ENCODE assay signal across 8 cellular contexts in genomic region chr21:17679002-17679600, GRCh38.
DNase-seq lines count a peak whose midpoint lies in the region; ATAC-seq, FAIRE-seq and TF ChIP-seq lines count a peak whose summit lies in the region.

No MANE protein-coding gene starts in this region.

- no peak overlapping the region for H3K9ac ChIP-seq in K562 (ENCODE audit: insufficient read depth in 1 of 2, low read depth in 2 of 2, low read length in 2 of 2)

- H3K36me3 Mint-ChIP-seq in stimulated activated naive B cell treated with anti-CD40 and anti-IgM and Interleukin-4, amounts not matched to agents 10 μg/mL and 1 μg/mL and 100 μg/mL, for 72 hours: no peaks in the 10 kb centered on the region

- H3K36me3 ChIP-seq in K562 (ENCODE audit: control insufficient read depth, insufficient read depth, low read length): no peaks in the 10 kb centered on the region

- DNase-seq in DMS53 (lab: John Stamatoyannopoulos, UW): peak; percentile 69
- peak; percentile 17 to 54 for DNase-seq in NCI-H526 (lab: John Stamatoyannopoulos, UW)
- peak; percentile 54 to 68 (median 64) for DNase-seq in K562 (ENCODE audit: extremely low read depth in 1 of 4, low spot score in 3 of 4)
- DNase-seq in iPS-NIHi11 (ENCODE audit: low spot score): peak; percentile 61
- no peak for DNase-seq in stimulated activated naive B cell treated with anti-CD40 and anti-IgM and Interleukin-4, amounts not matched to agents 10 μg/mL and 1 μg/mL and 100 μg/mL, for 72 hours
- DNase-seq in COLO668 (lab: John Stamatoyannopoulos, UW; ENCODE audit: unreplicated experiment): no peak

- H3K4me3 ChIP-seq in K562: no peak overlapping the region

- intact Hi-C loops in K562 (cut with micrococcal nuclease): loop anchor here (1.0 to 10.0 kb wide), 3 partner anchors 224 to 294 kb away; no protein-coding TSS in a partner anchor

- no peak overlapping the region for H3K27ac ChIP-seq in K562 (ENCODE audit: extremely low read depth, low read depth, low read length)

- no peaks in the 10 kb centered on the region for H3K27me3 ChIP-seq in K562 (ENCODE audit: control insufficient read depth in 2 of 2, insufficient read depth in 2 of 2, low read length in 2 of 2)

- TF ChIP-seq RAD21 in K562 (CRISPR knock-in tag; conservative IDR thresholded peaks at IDR 0.05 in 1 of 2, IDR thresholded peaks at IDR 0.05 in 1 of 2): peak; percentile 91 to 97

- H3K9me1 ChIP-seq in K562 (ENCODE audit: control insufficient read depth, insufficient read depth, low read length): no peaks in the 10 kb centered on the region

- BruUV-seq in K562 (replicated peaks; lab: Mats Ljungman, UMichigan): no TSS peak

- no peaks in the 10 kb centered on the region for H3K9me3 ChIP-seq in K562 (replicated peaks; ENCODE audit: control insufficient read depth, insufficient read depth, low read depth, low read length)

- CTCF ChIA-PET in K562 (lab: Yijun Ruan, JAX; ENCODE audit: low intra/inter-chr PET ratio): interaction anchor here (0.9 to 2.3 kb wide), 3 partner anchors 224 to 246 kb away, joined by 3 to 17 read pairs (median 3); no protein-coding TSS in a partner anchor

- ATAC-seq in GM19351 (IDR thresholded peaks at IDR 0.05; ENCODE audit: unreplicated experiment): peak; percentile 95
- peak; percentile 89 for ATAC-seq in HG03460 (IDR thresholded peaks at IDR 0.05; ENCODE audit: unreplicated experiment)
- ATAC-seq in K562: peak; percentile 93
- peak; percentile 89 to 90 for ATAC-seq in stimulated activated naive B cell treated with anti-CD40 and anti-IgM and Interleukin-4, amounts not matched to agents 10 μg/mL and 1 μg/mL and 100 μg/mL, for 72 hours (replicated peaks)

- FAIRE-seq in K562 (lab: Jason Lieb, UNC): peak; percentile 80

- TF ChIP-seq POLR2A in K562 (conservative IDR thresholded peaks at IDR 0.05): no peak

- H4K20me1 ChIP-seq in K562 (replicated peaks; ENCODE audit: control insufficient read depth, insufficient read depth, low read length): no peaks in the 10 kb centered on the region

- no peaks in the 10 kb centered on the region for H3K9me3 Mint-ChIP-seq in stimulated activated naive B cell treated with anti-CD40 and anti-IgM and Interleukin-4, amounts not matched to agents 10 μg/mL and 1 μg/mL and 100 μg/mL, for 72 hours

- H3K27me3 Mint-ChIP-seq in stimulated activated naive B cell treated with anti-CD40 and anti-IgM and Interleukin-4, amounts not matched to agents 10 μg/mL and 1 μg/mL and 100 μg/mL, for 72 hours: no peaks in the 10 kb centered on the region

- TF ChIP-seq EP300 in K562 (IDR thresholded peaks at IDR 0.05; ENCODE audit: low read length): no peak

- no peak overlapping the region for H2AFZ ChIP-seq in K562 (ENCODE audit: low read depth, low read length)

- no peak overlapping the region for H3K4me3 Mint-ChIP-seq in stimulated activated naive B cell treated with anti-CD40 and anti-IgM and Interleukin-4, amounts not matched to agents 10 μg/mL and 1 μg/mL and 100 μg/mL, for 72 hours

- TF ChIP-seq CTCF in K562 (IDR thresholded peaks at IDR 0.05 in 2 of 3, conservative IDR thresholded peaks at IDR 0.05 in 1 of 3; ENCODE audit: insufficient read depth in 2 of 3, low read depth in 1 of 3, low read length in 3 of 3): peak; percentile 62 to 85 (median 65); a peak in 5 of 6 replicates

- H3K4me1 ChIP-seq in K562 (replicated peaks in 1 of 2; ENCODE audit: control insufficient read depth in 2 of 2, insufficient read depth in 2 of 2, low read length in 2 of 2): no peaks in the 10 kb centered on the region

- H3K27ac Mint-ChIP-seq in stimulated activated naive B cell treated with anti-CD40 and anti-IgM and Interleukin-4, amounts not matched to agents 10 μg/mL and 1 μg/mL and 100 μg/mL, for 72 hours: no peak overlapping the region

- 0% methylated on average over 1 of the region's 1 CpG for WGBS in K562 (ENCODE audit: insufficient coverage, low coverage, missing lambda C conversion rate)

- H3K79me2 ChIP-seq in K562 (ENCODE audit: control insufficient read depth, insufficient read depth, low read length): no peaks in the 10 kb centered on the region

- in situ Hi-C loops in K562 (cut with MboI): no loop called here

- POLR2A ChIA-PET in K562 (lab: Yijun Ruan, JAX): no interaction called here

- H3K4me2 ChIP-seq in K562 (ENCODE audit: insufficient read depth, low read length): no peak overlapping the region

- H3K4me1 Mint-ChIP-seq in stimulated activated naive B cell treated with anti-CD40 and anti-IgM and Interleukin-4, amounts not matched to agents 10 μg/mL and 1 μg/mL and 100 μg/mL, for 72 hours: no peaks in the 10 kb centered on the region

TF ChIP-seq in K562, 482 proteins besides CTCF, POLR2A, EP300 and RAD21 (continues in another document):
- TF ChIP-seq RBM34 (IDR thresholded peaks at IDR 0.05; ENCODE audit: borderline replicate concordance, insufficient read depth, low read length): no peak
- TF ChIP-seq TSC22D4 (tag; IDR thresholded peaks at IDR 0.05): no peak
- TF ChIP-seq GATAD2A (IDR thresholded peaks at IDR 0.05): no peak
- no peak for TF ChIP-seq CBFA2T3 (IDR thresholded peaks at IDR 0.05)
- no peak for TF ChIP-seq CBX2 (IDR thresholded peaks at IDR 0.05; ENCODE audit: insufficient read depth, low read length, poor library complexity, severe bottlenecking)
- peak; percentile 40 for TF ChIP-seq MEIS2 (IDR thresholded peaks at IDR 0.05; ENCODE audit: partially characterized antibody)
- no peak for TF ChIP-seq CC2D1A (IDR thresholded peaks at IDR 0.05)
- TF ChIP-seq EGR1 (conservative IDR thresholded peaks at IDR 0.05): no peak
- TF ChIP-seq, protein P1, sequence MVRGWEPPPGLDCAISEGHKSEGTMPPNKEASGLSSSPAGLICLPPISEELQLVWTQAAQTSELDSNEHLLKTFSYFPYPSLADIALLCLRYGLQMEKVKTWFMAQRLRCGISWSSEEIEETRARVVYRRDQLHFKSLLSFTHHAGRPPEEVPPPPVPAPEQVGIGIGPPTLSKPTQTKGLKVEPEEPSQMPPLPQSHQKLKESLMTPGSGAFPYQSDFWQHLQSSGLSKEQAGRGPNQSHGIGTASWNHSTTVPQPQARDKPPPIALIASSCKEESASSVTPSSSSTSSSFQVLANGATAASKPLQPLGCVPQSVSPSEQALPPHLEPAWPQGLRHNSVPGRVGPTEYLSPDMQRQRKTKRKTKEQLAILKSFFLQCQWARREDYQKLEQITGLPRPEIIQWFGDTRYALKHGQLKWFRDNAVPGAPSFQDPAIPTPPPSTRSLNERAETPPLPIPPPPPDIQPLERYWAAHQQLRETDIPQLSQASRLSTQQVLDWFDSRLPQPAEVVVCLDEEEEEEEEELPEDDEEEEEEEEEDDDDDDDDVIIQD (CRISPR knock-in tag; IDR thresholded peaks at IDR 0.05): no peak
- no peak for TF ChIP-seq E2F4 (CRISPR knock-in tag; IDR thresholded peaks at IDR 0.05; ENCODE audit: low read depth)
- TF ChIP-seq GABPA (tag; conservative IDR thresholded peaks at IDR 0.05; ENCODE audit: low read depth): no peak
- TF ChIP-seq, protein P2, sequence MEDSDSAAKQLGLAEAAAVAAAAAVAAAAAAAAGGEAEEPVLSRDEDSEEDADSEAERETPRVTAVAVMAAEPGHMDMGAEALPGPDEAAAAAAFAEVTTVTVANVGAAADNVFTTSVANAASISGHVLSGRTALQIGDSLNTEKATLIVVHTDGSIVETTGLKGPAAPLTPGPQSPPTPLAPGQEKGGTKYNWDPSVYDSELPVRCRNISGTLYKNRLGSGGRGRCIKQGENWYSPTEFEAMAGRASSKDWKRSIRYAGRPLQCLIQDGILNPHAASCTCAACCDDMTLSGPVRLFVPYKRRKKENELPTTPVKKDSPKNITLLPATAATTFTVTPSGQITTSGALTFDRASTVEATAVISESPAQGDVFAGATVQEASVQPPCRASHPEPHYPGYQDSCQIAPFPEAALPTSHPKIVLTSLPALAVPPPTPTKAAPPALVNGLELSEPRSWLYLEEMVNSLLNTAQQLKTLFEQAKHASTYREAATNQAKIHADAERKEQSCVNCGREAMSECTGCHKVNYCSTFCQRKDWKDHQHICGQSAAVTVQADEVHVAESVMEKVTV (CRISPR knock-in tag; IDR thresholded peaks at IDR 0.05): peak; percentile 84
- TF ChIP-seq RBBP5 (IDR thresholded peaks at IDR 0.05; ENCODE audit: borderline replicate concordance, insufficient read depth, low read length, poor library complexity, severe bottlenecking): no peak
- no peak for TF ChIP-seq ZNF586 (CRISPR knock-in tag; conservative IDR thresholded peaks at IDR 0.05)
- no peak for TF ChIP-seq HNRNPK (IDR thresholded peaks at IDR 0.05; ENCODE audit: low read depth, low read length, poor library complexity, severe bottlenecking)
- TF ChIP-seq CBX5 (IDR thresholded peaks at IDR 0.05; ENCODE audit: borderline replicate concordance, low read depth): no peak
- TF ChIP-seq MBD1 (CRISPR knock-in tag; IDR thresholded peaks at IDR 0.05): no peak
- TF ChIP-seq MCM5 (IDR thresholded peaks at IDR 0.05; ENCODE audit: low read depth): no peak
- 0 out of 2 replicates have a peak, but pooled peaks have one; percentile 15 for TF ChIP-seq ARID2 (IDR thresholded peaks at IDR 0.05)
- no peak; the same call in 1 of the 2 replicates for TF ChIP-seq JUND (IDR thresholded peaks at IDR 0.05; ENCODE audit: borderline replicate concordance, low read depth, low read length)
- 0 out of 3 replicates have a peak, but pooled peaks have one; percentile 19 for TF ChIP-seq JUND (tag; IDR thresholded peaks at IDR 0.05; ENCODE audit: borderline replicate concordance, low read depth, low read length)

Comparison
In these comparisons a context has a peak if more than half of its experiments do, and no peak if none do; other contexts are left out.
1. DNase-seq: peak in DMS53 (single experiment), NCI-H526 (2 of 2), K562 (4 of 4) and iPS-NIHi11 (single experiment); none in stimulated activated naive B cell treated with anti-CD40 and anti-IgM and Interleukin-4, amounts not matched to agents 10 μg/mL and 1 μg/mL and 100 μg/mL, for 72 hours (single experiment) and COLO668 (single experiment).
2. Peak in every context shown above with its lines, with median percentiles within 50 percentile points of each other: ATAC-seq.